19 cellular contexts compared by ENCODE assay signal in genomic region chr10:71620642-71621041, GRCh38.
DNase-seq lines count a peak whose midpoint lies in the region; ATAC-seq and TF ChIP-seq lines count a peak whose summit lies in the region.
"Had no signal": no experiment of that assay in that cellular context is flagged by ENCODE, and none has a peak within 500 bp of the region (broad histone marks: within the 10 kb centered on the region; RNA-seq: fewer than 3 reads in every experiment).

No MANE protein-coding gene starts in this region.

- H3K27ac ChIP-seq in esophagus muscularis mucosa (replicated peaks in 1 of 4), result peak overlapping the region; percentile 84 to 87 (median 85)
- peak overlapping the region; percentile 9 for H3K27ac ChIP-seq in parathyroid adenoma
- H3K27ac ChIP-seq in upper lobe of right lung, result peak overlapping the region; percentile 65
- H3K27ac ChIP-seq: KMS-11 had no signal

- H3K36me3 ChIP-seq in adipocyte (ENCODE audit: control insufficient read depth, insufficient read depth, low read length, severe bottlenecking) (no peaks in the 10 kb centered on the region), esophagus muscularis mucosa (no peaks in the 10 kb centered on the region), parathyroid adenoma (ENCODE audit: control insufficient read depth, insufficient read depth, low read length) (no peaks in the 10 kb centered on the region), upper lobe of right lung (no peaks in the 10 kb centered on the region)
- H3K36me3 ChIP-seq: BE2C had no signal

- H3K27me3 Mint-ChIP-seq in T-helper 2 cell treated with Interferon-gamma antibody and Interleukin-4, amounts not matched to agents 5 μg/mL and 100 μg/mL, for 36 hours (ENCODE audit: low read depth), result no peaks in the 10 kb centered on the region
- H3K27me3 Mint-ChIP-seq: activated CD8-positive, alpha-beta memory T cell treated with anti-CD3 and anti-CD28 coated beads, Interleukin-2, amount 10 ng/mL, durations not matched to agents 7 days and 5 days had no signal

- no peak for ATAC-seq in upper lobe of right lung
- ATAC-seq in GM19452 (IDR thresholded peaks at IDR 0.05; ENCODE audit: unreplicated experiment), result no peak
- no peak for ATAC-seq in HG02870 (IDR thresholded peaks at IDR 0.05; ENCODE audit: unreplicated experiment)
- ATAC-seq: activated CD8-positive, alpha-beta memory T cell treated with anti-CD3 and anti-CD28 coated beads, Interleukin-2, amount 10 ng/mL, durations not matched to agents 7 days and 5 days had no signal

- H3K79me2 ChIP-seq in parathyroid adenoma, result peaks cover 23% of the 10 kb centered on the region

- no peak overlapping the region for H2AFZ ChIP-seq in parathyroid adenoma

- intact Hi-C loops in esophagus muscularis mucosa (cut with DNase I) (loop anchor here (5.0 kb wide), 1 partner anchor 152 kb away; the partner anchor contains the start of gene VSIR), upper lobe of right lung (cut with DNase I) (no loop called here)

- H3K27me3 ChIP-seq in adipocyte (replicated peaks; ENCODE audit: control insufficient read depth, insufficient read depth, low read length) (no peaks in the 10 kb centered on the region), esophagus muscularis mucosa (no peaks in the 10 kb centered on the region), parathyroid adenoma (ENCODE audit: control insufficient read depth, insufficient read depth, low read length) (no peaks in the 10 kb centered on the region), upper lobe of right lung (no peaks in the 10 kb centered on the region)
- H3K27me3 ChIP-seq: BE2C had no signal

- H3K4me1 Mint-ChIP-seq in T-helper 2 cell treated with Interferon-gamma antibody and Interleukin-4, amounts not matched to agents 5 μg/mL and 100 μg/mL, for 36 hours (ENCODE audit: low read depth), result no peaks in the 10 kb centered on the region
- H3K4me1 Mint-ChIP-seq: activated CD8-positive, alpha-beta memory T cell treated with anti-CD3 and anti-CD28 coated beads, Interleukin-2, amount 10 ng/mL, durations not matched to agents 7 days and 5 days; central memory CD8-positive, alpha-beta T cell; immature natural killer cell had no signal

- no peak overlapping the region for H3K4me3 Mint-ChIP-seq in T-helper 2 cell treated with Interferon-gamma antibody and Interleukin-4, amounts not matched to agents 5 μg/mL and 100 μg/mL, for 36 hours
- H3K4me3 Mint-ChIP-seq: activated CD8-positive, alpha-beta memory T cell treated with anti-CD3 and anti-CD28 coated beads, Interleukin-2, amount 10 ng/mL, durations not matched to agents 7 days and 5 days; central memory CD8-positive, alpha-beta T cell; immature natural killer cell had no signal

- H3K9me3 ChIP-seq in adipocyte (ENCODE audit: control insufficient read depth, low read length) (peaks cover 7% of the 10 kb centered on the region), esophagus muscularis mucosa (no peaks in the 10 kb centered on the region), parathyroid adenoma (ENCODE audit: control insufficient read depth, low read length) (no peaks in the 10 kb centered on the region), upper lobe of right lung (no peaks in the 10 kb centered on the region)
- H3K9me3 ChIP-seq: BE2C had no signal

- no peak overlapping the region for H3K4me2 ChIP-seq in parathyroid adenoma (ENCODE audit: low read length)
- H3K4me2 ChIP-seq: KMS-11 had no signal

- H3K4me1 ChIP-seq in adipocyte (ENCODE audit: control insufficient read depth, insufficient read depth, low read length) (peaks cover 44% of the 10 kb centered on the region), esophagus muscularis mucosa (peaks cover 31 to 86% (median 75%) of the 10 kb centered on the region in 4 donors), parathyroid adenoma (peaks cover 27% of the 10 kb centered on the region), upper lobe of right lung (peaks cover 32% of the 10 kb centered on the region)

- TF ChIP-seq POLR2A in esophagus muscularis mucosa (IDR thresholded peaks at IDR 0.05; ENCODE audit: low read depth), result no peak

- no peaks in the 10 kb centered on the region for H3K9me3 Mint-ChIP-seq in T-helper 2 cell treated with Interferon-gamma antibody and Interleukin-4, amounts not matched to agents 5 μg/mL and 100 μg/mL, for 36 hours
- H3K9me3 Mint-ChIP-seq: central memory CD8-positive, alpha-beta T cell; immature natural killer cell had no signal

- WGBS in esophagus muscularis mucosa, result 63% methylated on average over 5 of the region's 7 CpGs

- DNase-seq in adipocyte (ENCODE audit: low read depth) (no peak), esophagus muscularis mucosa (ENCODE audit: extremely low spot score) (no peak), upper lobe of right lung (no peak)
- no peak for DNase-seq in T-helper 2 cell treated with Interferon-gamma antibody and Interleukin-4, amounts not matched to agents 5 μg/mL and 100 μg/mL, for 36 hours (ENCODE audit: low spot score)
- DNase-seq: activated CD4-positive, alpha-beta T cell treated with anti-CD3 and anti-CD28 coated beads for 1 hour; activated CD8-positive, alpha-beta memory T cell treated with anti-CD3 and anti-CD28 coated beads, Interleukin-2, amount 10 ng/mL, durations not matched to agents 7 days and 5 days; COR-L47; effector CD8-positive, alpha-beta T cell; EL; glutamatergic neuron; immature natural killer cell; NCI-H2029; NCI-H446 treated with DMSO at 0.1 percent for 48 hours had no signal

- H3K27ac Mint-ChIP-seq in T-helper 2 cell treated with Interferon-gamma antibody and Interleukin-4, amounts not matched to agents 5 μg/mL and 100 μg/mL, for 36 hours, result no peak overlapping the region
- H3K27ac Mint-ChIP-seq: activated CD8-positive, alpha-beta memory T cell treated with anti-CD3 and anti-CD28 coated beads, Interleukin-2, amount 10 ng/mL, durations not matched to agents 7 days and 5 days had no signal

- no peaks in the 10 kb centered on the region for H3K36me3 Mint-ChIP-seq in T-helper 2 cell treated with Interferon-gamma antibody and Interleukin-4, amounts not matched to agents 5 μg/mL and 100 μg/mL, for 36 hours (ENCODE audit: low read depth)
- H3K36me3 Mint-ChIP-seq: activated CD8-positive, alpha-beta memory T cell treated with anti-CD3 and anti-CD28 coated beads, Interleukin-2, amount 10 ng/mL, durations not matched to agents 7 days and 5 days; immature natural killer cell had no signal

- TF ChIP-seq CTCF in esophagus muscularis mucosa (IDR thresholded peaks at IDR 0.05) (no peak), parathyroid adenoma (IDR thresholded peaks at IDR 0.05) (no peak), upper lobe of right lung (IDR thresholded peaks at IDR 0.05) (no peak)

- H3K9ac ChIP-seq in adipocyte (ENCODE audit: low read length), result peak overlapping the region; percentile 85
- H3K9ac ChIP-seq in parathyroid adenoma, result no peak overlapping the region
- H3K9ac ChIP-seq: KMS-11 had no signal

- TF ChIP-seq EP300 in esophagus muscularis mucosa (IDR thresholded peaks at IDR 0.05), result no peak

- H3K4me3 ChIP-seq in adipocyte (ENCODE audit: low read length), result peak overlapping the region; percentile 39
- H3K4me3 ChIP-seq in esophagus muscularis mucosa, result no peak overlapping the region
- H3K4me3 ChIP-seq in parathyroid adenoma (ENCODE audit: low read depth, low read length), result no peak overlapping the region
- no peak overlapping the region for H3K4me3 ChIP-seq in upper lobe of right lung

Comparison
In these comparisons a context has a peak if more than half of its experiments do, and no peak if none do; other contexts are left out.
1. H3K27ac ChIP-seq: peak in every context shown above with its lines; median percentile 85 in esophagus muscularis mucosa; 65 in upper lobe of right lung; 9 in parathyroid adenoma.